ENCODE assay signal across 26 cellular contexts in the genomic region with DNA sequence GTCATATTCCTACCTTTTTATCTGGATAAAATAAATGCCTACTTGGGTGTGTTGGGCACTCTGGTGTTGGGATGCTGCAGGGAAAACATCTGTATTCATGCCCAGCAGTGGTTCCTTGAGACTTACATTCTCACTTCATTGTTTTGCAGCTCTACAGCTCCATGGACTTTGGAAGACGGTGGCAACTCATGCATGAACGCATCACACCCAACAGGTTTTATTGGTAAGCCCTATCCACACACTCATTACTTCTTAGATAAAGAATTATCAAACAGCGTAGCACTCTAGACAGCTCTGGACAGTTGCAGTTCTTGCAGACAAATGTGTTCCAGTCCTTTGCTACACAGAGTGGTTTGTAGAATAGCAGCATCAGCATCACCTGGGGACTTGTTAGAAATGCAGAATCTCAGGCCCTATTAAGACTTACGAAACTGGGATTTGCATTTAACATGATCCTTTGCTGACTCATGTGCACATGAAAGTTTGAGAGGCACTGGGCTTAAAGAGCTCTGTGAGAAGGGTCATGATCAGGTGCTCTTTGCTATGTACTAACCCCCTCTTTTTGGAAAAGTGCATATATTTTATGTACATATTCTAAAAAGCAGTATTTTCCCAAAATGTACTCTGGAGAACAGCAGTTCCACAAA.
"Had no signal": no experiment of that assay in that cellular context is flagged by ENCODE, and none has a peak within 500 bp of the region (broad histone marks: within the 10 kb centered on the region; RNA-seq: fewer than 3 reads in every experiment).

No MANE protein-coding gene starts in this region.

- H3K4me1 ChIP-seq: left ventricle myocardium inferior, neural progenitor cell, parathyroid adenoma, psoas muscle, right atrium auricular region, right lobe of liver, spleen, suprapubic skin, tibial artery, upper lobe of right lung had no signal

- H3K27ac ChIP-seq: left ventricle myocardium inferior, neural progenitor cell, neutrophil, parathyroid adenoma, psoas muscle, right atrium auricular region, right lobe of liver, skin epidermis, spleen, suprapubic skin, thoracic aorta, tibial artery, upper lobe of right lung had no signal

- H3K79me2 ChIP-seq: parathyroid adenoma had no signal

- ATAC-seq: natural killer cell; psoas muscle; right lobe of liver; stimulated activated effector memory CD8-positive, alpha-beta T cell treated with anti-CD3 and anti-CD28 coated beads, Interleukin-12 subunit alpha, Interleukin-12 subunit beta, amount 100 ng/mL, for 72 hours; upper lobe of right lung had no signal

- H3K36me3 ChIP-seq: left ventricle myocardium inferior, neural progenitor cell, neutrophil, right atrium auricular region, right lobe of liver, spleen, suprapubic skin, thoracic aorta, tibial artery, upper lobe of right lung had no signal

- H3K9me3 ChIP-seq: left ventricle myocardium inferior, neutrophil, psoas muscle, right atrium auricular region, right lobe of liver, spleen, suprapubic skin, thoracic aorta, tibial artery, upper lobe of right lung had no signal

- H3K27me3 ChIP-seq: neural progenitor cell, neutrophil, right atrium auricular region, right lobe of liver, spleen, suprapubic skin, tibial artery, upper lobe of right lung had no signal

- H2AFZ ChIP-seq: neural progenitor cell, parathyroid adenoma had no signal

- H3K4me3 ChIP-seq: left ventricle myocardium inferior, lung, neural progenitor cell, psoas muscle, right atrium auricular region, right lobe of liver, skin epidermis, spleen, suprapubic skin, thoracic aorta, tibial artery, upper lobe of right lung had no signal

- DNase-seq: hypothalamus; immature natural killer cell; kidney; left ventricle myocardium inferior; mesendoderm; naive B cell; natural killer cell; nephron progenitor cell; occipital lobe; psoas muscle; right lobe of liver; spleen; stimulated activated CD4-positive, alpha-beta T cell treated with anti-CD3 and anti-CD28 coated beads, Interleukin-4, amount 100 ng/mL, for 24 hours; stimulated activated naive CD4-positive, alpha-beta T cell; tibial artery; trophoblast cell; upper lobe of right lung had no signal

- H3K9ac ChIP-seq: neural progenitor cell, parathyroid adenoma had no signal

- H3K4me2 ChIP-seq: neural progenitor cell had no signal
